ENCODE assay signal across 8 cellular contexts in the genomic region with DNA sequence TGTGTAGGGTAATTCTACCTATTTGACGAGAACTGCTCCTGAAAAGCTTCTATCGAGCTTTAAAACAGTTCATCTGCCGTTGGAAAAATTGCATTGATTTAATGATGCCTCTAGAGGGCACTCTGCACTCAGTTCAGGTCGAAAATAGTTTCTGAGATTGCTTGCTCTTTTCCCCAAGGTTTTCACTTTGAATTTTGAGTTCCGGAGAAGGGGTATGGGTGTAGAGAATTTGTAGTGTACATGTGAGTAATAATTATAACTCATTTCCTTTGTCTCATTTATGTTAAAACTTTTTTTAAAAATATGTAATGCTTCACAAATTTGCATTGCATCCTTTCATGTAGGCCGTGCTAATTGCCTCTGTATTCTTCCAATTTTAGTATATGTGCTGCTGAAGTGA. TPM values are rescaled to one million over a fixed set of nuclear protein-coding genes. Genes with fewer than 3 reads are reported as not detected.
DNase-seq lines count a peak whose midpoint lies in the region; ATAC-seq, FAIRE-seq and TF ChIP-seq lines count a peak whose summit lies in the region.

No MANE protein-coding gene starts in this region.

- no peak overlapping the region for H2AK5ac ChIP-seq in H1 (ENCODE audit: low read depth, low read length)

- H3K27me3 ChIP-seq in H1 (replicated peaks in 1 of 4; ENCODE audit: control insufficient read depth in 3 of 4, extremely low read depth in 1 of 4, insufficient read depth in 3 of 4, low read length in 3 of 4), result no peaks in the 10 kb centered on the region

- TF ChIP-seq POLR2A in H1 (IDR thresholded peaks at IDR 0.05; ENCODE audit: control extremely low read depth in 1 of 2, low read depth in 2 of 2, low read length in 2 of 2), result no peak

- FAIRE-seq in HTR-8/SVneo (lab: Jason Lieb, UNC), result no peak
- peak; percentile 69 for FAIRE-seq in H1 (lab: Jason Lieb, UNC)

- H3K4me1 Mint-ChIP-seq in nephron progenitor cell, result no peaks in the 10 kb centered on the region

- H3K36me3 ChIP-seq in H1 (ENCODE audit: control insufficient read depth in 2 of 4, insufficient read depth in 4 of 4, low read length in 3 of 4), result no peaks in the 10 kb centered on the region

- H2BK20ac ChIP-seq in H1 (ENCODE audit: low read length), result no peak overlapping the region

- no peak for TF ChIP-seq EP300 in H1 (IDR thresholded peaks at IDR 0.05; ENCODE audit: borderline replicate concordance in 1 of 2, low read depth in 2 of 2, low read length in 2 of 2)

- no peak overlapping the region for H4K91ac ChIP-seq in H1 (replicated peaks; ENCODE audit: insufficient read length, low read length)

- TF ChIP-seq CTCF in H1 (IDR thresholded peaks at IDR 0.05; ENCODE audit: control extremely low read depth in 1 of 3, insufficient read depth in 1 of 3, low read depth in 1 of 3, low read length in 3 of 3) (peak in 2 of 3 experiments; percentile 70 to 82; a peak in 3 of 4 replicates), nephron progenitor cell (IDR thresholded peaks at IDR 0.05) (peak; percentile 77)

- H3K4me2 ChIP-seq in H1 (ENCODE audit: insufficient read depth in 1 of 2, low read depth in 2 of 2, low read length in 2 of 2), result no peak overlapping the region

- ATAC-seq in GM21619 (IDR thresholded peaks at IDR 0.05; ENCODE audit: unreplicated experiment), result no peak
- ATAC-seq in HG02623 (IDR thresholded peaks at IDR 0.05; ENCODE audit: unreplicated experiment), result no peak

- no peaks in the 10 kb centered on the region for H3K79me2 ChIP-seq in H1 (ENCODE audit: control insufficient read depth in 1 of 2, insufficient read depth in 2 of 2, low read length in 2 of 2)

- 61% methylated on average over 6 of the region's 6 CpGs; no CpG with 5 or more reads in 1 of the 2 experiments for WGBS in H1 (ENCODE audit: extremely low coverage in 1 of 2, insufficient coverage in 1 of 2, insufficient read length in 1 of 2, insufficient replicate concordance in 2 of 2, low coverage in 1 of 2, low lambda C conversion rate in 2 of 2, missing lambda C conversion rate in 1 of 2), 2 experiments

- H3K4ac ChIP-seq in H1 (replicated peaks; ENCODE audit: insufficient read length, low read depth, low read length), result no peak overlapping the region

- no peak overlapping the region for H3K27ac ChIP-seq in H1 (ENCODE audit: low read depth, low read length)

- no peak overlapping the region for H3K4me3 ChIP-seq in H1 (ENCODE audit: extremely low read depth in 1 of 4, insufficient read depth in 2 of 4, low read depth in 3 of 4, low read length in 4 of 4)

- no peak overlapping the region for H3K27ac Mint-ChIP-seq in nephron progenitor cell

- no peak overlapping the region for H3K9ac ChIP-seq in H1 (replicated peaks in 1 of 4; ENCODE audit: extremely low read depth in 1 of 4, low read depth in 3 of 4, low read length in 3 of 4)

- DNase-seq in stimulated activated CD4-positive, alpha-beta T cell treated with anti-CD3 and anti-CD28 coated beads, Interleukin-4, amount 100 ng/mL, for 24 hours, result peak; percentile 32
- no peak for DNase-seq in stimulated activated CD4-positive, alpha-beta T cell treated with anti-CD3 and anti-CD28 coated beads, Interleukin-1b, Interleukin-23, amount 100 ng/mL, for 48 hours
- DNase-seq in HTR-8/SVneo (ENCODE audit: insufficient read length, low spot score) (peak; percentile 14), SK-N-DZ (ENCODE audit: low spot score) (peak; percentile 30), H1 (ENCODE audit: low read depth in 1 of 2, low spot score in 2 of 2) (no peak), nephron progenitor cell (peak; percentile 15)

- H3K18ac ChIP-seq in H1 (ENCODE audit: extremely low read depth, low read length), result no peak overlapping the region

- no peak overlapping the region for H3K14ac ChIP-seq in H1 (ENCODE audit: insufficient read length)

- H2BK120ac ChIP-seq in H1 (replicated peaks; ENCODE audit: low read depth, low read length), result no peak overlapping the region

- no peaks in the 10 kb centered on the region for H3K9me3 Mint-ChIP-seq in nephron progenitor cell

- H2BK12ac ChIP-seq in H1 (ENCODE audit: low read depth, low read length), result no peak overlapping the region

- H2BK5ac ChIP-seq in H1 (ENCODE audit: low read depth, low read length), result no peak overlapping the region

- TF ChIP-seq RAD21 in H1 (IDR thresholded peaks at IDR 0.05 in 1 of 2, conservative IDR thresholded peaks at IDR 0.05 in 1 of 2; ENCODE audit: low read depth in 2 of 2, low read length in 2 of 2), result peak; percentile 87 to 90

- no peaks in the 10 kb centered on the region for H3K9me3 ChIP-seq in H1 (ENCODE audit: insufficient read depth in 2 of 2, low read depth in 1 of 2, low read length in 1 of 2)

- H4K20me1 ChIP-seq in H1 (replicated peaks in 1 of 2; ENCODE audit: control insufficient read depth in 1 of 2, insufficient read depth in 2 of 2, low read length in 2 of 2), result no peaks in the 10 kb centered on the region

- no peaks in the 10 kb centered on the region for H3K36me3 Mint-ChIP-seq in nephron progenitor cell (ENCODE audit: low read depth)

- peaks cover 4% of the 10 kb centered on the region for H3K27me3 Mint-ChIP-seq in nephron progenitor cell (ENCODE audit: low read depth, poor library complexity)

- H4K5ac ChIP-seq in H1 (ENCODE audit: insufficient read length, low read depth, low read length), result no peak overlapping the region

- no peak overlapping the region for H2AFZ ChIP-seq in H1 (ENCODE audit: low read length)

- no peak overlapping the region for H2BK15ac ChIP-seq in H1 (ENCODE audit: low read length)

- POLR2A ChIA-PET in H1 (lab: Charles Lee; ENCODE audit: partially characterized antibody), result no interaction called here

- H3K23me2 ChIP-seq in H1 (ENCODE audit: low read depth, low read length), result no peaks in the 10 kb centered on the region

- CTCF ChIA-PET in H1 (lab: Charles Lee; ENCODE audit: partially characterized antibody), result interaction anchor here (0.6 to 4.0 kb wide), 63 partner anchors 9 to 806 kb away, joined by 3 to 65 read pairs (median 4); no protein-coding TSS in a partner anchor

- no peak overlapping the region for H3K56ac ChIP-seq in H1 (replicated peaks; ENCODE audit: insufficient read length, low read depth, low read length)

- no peak overlapping the region for H3K23ac ChIP-seq in H1 (ENCODE audit: insufficient read length)

- no peak overlapping the region for H3K4me3 Mint-ChIP-seq in nephron progenitor cell

- no peaks in the 10 kb centered on the region for H3K79me1 ChIP-seq in H1 (ENCODE audit: low read depth, low read length)

- H3K4me1 ChIP-seq in H1 (replicated peaks in 1 of 4; ENCODE audit: control insufficient read depth in 3 of 4, insufficient read depth in 4 of 4, low read length in 3 of 4), result peaks cover 0 to 5% (median 0%) of the 10 kb centered on the region in 4 experiments; a peak in 2 of 7 replicates

- no peak overlapping the region for H4K8ac ChIP-seq in H1 (ENCODE audit: extremely low read depth, insufficient read depth, low read length)

TF ChIP-seq in H1, 55 proteins besides CTCF, POLR2A, EP300 and RAD21:
- no peak for TF ChIP-seq SAP30 (IDR thresholded peaks at IDR 0.05; ENCODE audit: insufficient read depth, insufficient replicate concordance, low read length)
- TF ChIP-seq JUN (IDR thresholded peaks at IDR 0.05; ENCODE audit: low read depth, low read length), result no peak
- TF ChIP-seq SIX5 (IDR thresholded peaks at IDR 0.05; ENCODE audit: low read depth, low read length), result no peak
- TF ChIP-seq KDM5A (IDR thresholded peaks at IDR 0.05; ENCODE audit: low read length), result no peak
- TF ChIP-seq ASH2L (IDR thresholded peaks at IDR 0.05; ENCODE audit: low read length), result no peak
- no peak for TF ChIP-seq KDM4A (IDR thresholded peaks at IDR 0.05; ENCODE audit: low read depth, low read length, severe bottlenecking)
- TF ChIP-seq CHD1 (IDR thresholded peaks at IDR 0.05; ENCODE audit: low read depth, low read length), result no peak
- no peak for TF ChIP-seq POU5F1 (IDR thresholded peaks at IDR 0.05; ENCODE audit: low read depth, low read length)
- no peak for TF ChIP-seq RFX5 (IDR thresholded peaks at IDR 0.05; ENCODE audit: borderline replicate concordance, low read depth, low read length)
- TF ChIP-seq CREB1 (IDR thresholded peaks at IDR 0.05), result no peak
- TF ChIP-seq BACH1 (IDR thresholded peaks at IDR 0.05; ENCODE audit: low read length), result no peak
- TF ChIP-seq PHF8 (conservative IDR thresholded peaks at IDR 0.05; ENCODE audit: low read depth, low read length), result no peak

RNA-seq across cellular contexts. Expression of gene TNIP3, which starts 28.4 kb away (rescaled TPM):
- not detected in 2 replicates for polyA plus RNA-seq in SK-N-DZ (2014; cell fraction: cytosol; rRNA removed)
- not detected in 2 replicates for polyA plus RNA-seq in SK-N-DZ (2014; cell fraction: nucleus; rRNA removed)
- total RNA-seq in H1 (2021; fragmentation: NEBNext Ultra II Directional; extraction: Animal tissue kit (Norgen Biotek cat#: 25700)), result not detected in 2 replicates
- not detected in 2 replicates for polyA plus RNA-seq in H1 (2011; rRNA removed)
- not detected for polyA plus RNA-seq in H1 (2011; cell fraction: cytosol; rRNA removed)
- not detected for polyA plus RNA-seq in H1 (2011; cell fraction: nucleus; rRNA removed)
- not detected in 4 replicates for polyA plus RNA-seq in H1 (2012, experiment 1 of 2)
- not detected for polyA plus RNA-seq in H1 (2012, experiment 2 of 2)
- polyA plus RNA-seq in H1 (2013, experiment 1 of 2), result not detected
- polyA plus RNA-seq in H1 (2013, experiment 2 of 2), result 0.13 TPM
- polyA minus RNA-seq in H1 (2011; rRNA and poly(A)+ RNA removed), result not detected in 2 replicates
- polyA minus RNA-seq in H1 (2011; cell fraction: cytosol; rRNA and poly(A)+ RNA removed), result not detected
- polyA minus RNA-seq in H1 (2011; cell fraction: nucleus; rRNA and poly(A)+ RNA removed), result not detected

Comparison
In these comparisons a context has a peak if more than half of its experiments do, and no peak if none do; other contexts are left out.
1. DNase-seq: peak in stimulated activated CD4-positive, alpha-beta T cell treated with anti-CD3 and anti-CD28 coated beads, Interleukin-4, amount 100 ng/mL, for 24 hours (single experiment), HTR-8/SVneo (single experiment), SK-N-DZ (single experiment) and nephron progenitor cell (single experiment); none in stimulated activated CD4-positive, alpha-beta T cell treated with anti-CD3 and anti-CD28 coated beads, Interleukin-1b, Interleukin-23, amount 100 ng/mL, for 48 hours (single experiment) and H1 (0 of 2).